Comparison of ENCODE assay signal across 8 cellular contexts in genomic region chr1:33181906-33182305, GRCh38. TPM values are rescaled to one million over a fixed set of nuclear protein-coding genes. Genes with fewer than 3 reads are reported as not detected.
DNase-seq lines count a peak whose midpoint lies in the region; ATAC-seq and TF ChIP-seq lines count a peak whose summit lies in the region.

TRIM62 (minus strand) TSS chr1:33182043; CDS start chr1:33181432, 611 bp downstream.

- DNase-seq in DMS114 treated with DMSO at 0.1 percent for 48 hours (lab: John Stamatoyannopoulos, UW; ENCODE audit: unreplicated experiment): peak; percentile 35
- DNase-seq in HCT116 (ENCODE audit: low read depth, low spot score): peak; percentile 63
- peak; percentile 88 to 92 (median 91) for DNase-seq in NCI-H1417 (lab: John Stamatoyannopoulos, UW)
- peak; percentile 47 for DNase-seq in amniotic stem cell (lab: John Stamatoyannopoulos, UW)
- peak; percentile 93 for DNase-seq in left ventricle myocardium superior
- peak; percentile 90 to 93 for DNase-seq in psoas muscle

- no TSS peak for BruUV-seq in HCT116 (replicated peaks; lab: Mats Ljungman, UMichigan)

- no peaks in the 10 kb centered on the region for H3K9me3 ChIP-seq in HCT116 (ENCODE audit: control insufficient read depth in 1 of 2, insufficient read depth in 1 of 2, low read depth in 1 of 2, low read length in 2 of 2)
- H3K9me3 ChIP-seq in psoas muscle: no peaks in the 10 kb centered on the region

- TF ChIP-seq POLR2A in HCT116 (IDR thresholded peaks at IDR 0.05; ENCODE audit: borderline replicate concordance, extremely low read depth, insufficient read depth, insufficient read length): no peak

- POLR2A ChIA-PET in HCT116 (lab: Charles Lee): interaction anchor here (0.8 to 1.3 kb wide), 4 partner anchors 9 to 217 kb away, joined by 3 to 6 read pairs (median 3); partner anchors contain the start of genes A3GALT2 and RNF19B

- H2AFZ ChIP-seq in HCT116 (ENCODE audit: low read depth, low read length, poor library complexity, severe bottlenecking): peak within 1 kb of the TSS; percentile 88

- ATAC-seq in HCT116 (peak; percentile 62), left ventricle myocardium superior (peak; percentile 93), psoas muscle (peak; percentile 84 to 94 (median 87))

- H3K36me3 ChIP-seq in HCT116 (ENCODE audit: control insufficient read depth in 1 of 2, insufficient read depth in 2 of 2, low read length in 2 of 2): no peaks in the 10 kb centered on the region
- no peaks in the 10 kb centered on the region for H3K36me3 ChIP-seq in psoas muscle (ENCODE audit: insufficient read depth in 1 of 2, low read depth in 1 of 2)
- H3K36me3 ChIP-seq in urinary bladder (ENCODE audit: insufficient read depth): no peaks in the 10 kb centered on the region

- peak within 1 kb of the TSS; percentile 28; the same call in 1 of the 2 replicates for H3K27ac ChIP-seq in HCT116 (ENCODE audit: low read depth, low read length)
- H3K27ac ChIP-seq in psoas muscle: peak within 1 kb of the TSS; percentile 84
- H3K27ac ChIP-seq in urinary bladder (ENCODE audit: low read depth): peak within 1 kb of the TSS; percentile 39

- H3K27me3 ChIP-seq in HCT116 (ENCODE audit: insufficient read depth, low read length) (no peaks in the 10 kb centered on the region), psoas muscle (ENCODE audit: insufficient read depth in 3 of 3, low read length in 2 of 3) (no peaks in the 10 kb centered on the region)

- 0% methylated on average over 10 to 35 of the region's 35 CpGs for WGBS in psoas muscle, 3 donors
- under 1% methylated on average over 35 of the region's 35 CpGs for WGBS in urinary bladder

- intact Hi-C loops in HCT116 (cut with micrococcal nuclease): no loop called here
- intact Hi-C loops in left ventricle myocardium superior (cut with micrococcal nuclease): no loop called here
- intact Hi-C loops in psoas muscle (cut with DNase I): loop anchor here in 1 of 2 donors (5.0 kb wide), 2 partner anchors 75 to 170 kb away; partner anchors contain the start of gene ZNF362

- H3K9me3 Mint-ChIP-seq in T-helper 1 cell treated with Interleukin-12 subunit alpha and Interleukin-12 subunit beta and Interleukin-4 antibody, amounts not matched to agents 30 μg/mL and 1 μg/mL, for 36 hours: no peaks in the 10 kb centered on the region

- H4K20me1 ChIP-seq in HCT116 (ENCODE audit: insufficient read depth): no peaks in the 10 kb centered on the region

- H3K4me1 ChIP-seq in HCT116 (ENCODE audit: control insufficient read depth in 1 of 2, insufficient read depth in 2 of 2, low read length in 2 of 2) (peaks cover 7 to 25% of the 10 kb centered on the region in 2 experiments; a peak in 3 of 4 replicates), psoas muscle (peaks cover 15% of the 10 kb centered on the region), urinary bladder (ENCODE audit: insufficient read depth) (no peaks in the 10 kb centered on the region)

- peak within 1 kb of the TSS; percentile 100 for H3K4me2 ChIP-seq in HCT116 (ENCODE audit: low read length)

- H3K4me3 ChIP-seq in HCT116 (replicated peaks in 1 of 2; ENCODE audit: low read depth in 1 of 2, low read length in 2 of 2) (peak within 1 kb of the TSS; percentile 68 to 80), psoas muscle (peak within 1 kb of the TSS; percentile 88), urinary bladder (ENCODE audit: low read depth, low read length) (peak within 1 kb of the TSS; percentile 85)

- H3K9me2 ChIP-seq in HCT116 (ENCODE audit: insufficient read depth): 0 out of 2 replicates have a peak, but pooled peaks cover 5% of the 10 kb centered on the region

- peaks cover 30% of the 10 kb centered on the region for H3K27me3 Mint-ChIP-seq in T-helper 1 cell treated with Interleukin-12 subunit alpha and Interleukin-12 subunit beta and Interleukin-4 antibody, amounts not matched to agents 30 μg/mL and 1 μg/mL, for 36 hours (ENCODE audit: low read depth)

- H3K27ac Mint-ChIP-seq in T-helper 1 cell treated with Interleukin-12 subunit alpha and Interleukin-12 subunit beta and Interleukin-4 antibody, amounts not matched to agents 30 μg/mL and 1 μg/mL, for 36 hours: peak within 1 kb of the TSS; percentile 82

- TF ChIP-seq CTCF in HCT116 (IDR thresholded peaks at IDR 0.05 in 2 of 3, conservative IDR thresholded peaks at IDR 0.05 in 1 of 3; ENCODE audit: borderline replicate concordance in 1 of 3, insufficient read depth in 1 of 3, low read depth in 2 of 3, low read length in 2 of 3): no peak
- TF ChIP-seq CTCF in psoas muscle (IDR thresholded peaks at IDR 0.05): no peak

- peak within 1 kb of the TSS; percentile 61 for H3K9ac ChIP-seq in HCT116 (ENCODE audit: low read length)

- H3K36me3 Mint-ChIP-seq in T-helper 1 cell treated with Interleukin-12 subunit alpha and Interleukin-12 subunit beta and Interleukin-4 antibody, amounts not matched to agents 30 μg/mL and 1 μg/mL, for 36 hours (ENCODE audit: low read depth): peaks cover 1% of the 10 kb centered on the region

- peak within 1 kb of the TSS; percentile 90 for H3K4me3 Mint-ChIP-seq in T-helper 1 cell treated with Interleukin-12 subunit alpha and Interleukin-12 subunit beta and Interleukin-4 antibody, amounts not matched to agents 30 μg/mL and 1 μg/mL, for 36 hours

- no peaks in the 10 kb centered on the region for H3K79me2 ChIP-seq in HCT116 (ENCODE audit: insufficient read depth, low read length)

- CTCF ChIA-PET in HCT116 (lab: Charles Lee): interaction anchor here (0.8 to 1.6 kb wide), 6 partner anchors 11 to 290 kb away, joined by 3 to 5 read pairs (median 3); no protein-coding TSS in a partner anchor

- RAD21 ChIA-PET in HCT116 (lab: Charles Lee; ENCODE audit: low non-redundant PET in 1 of 2, low total read pairs in 2 of 2, uncharacterized antibody in 2 of 2, unreplicated experiment in 2 of 2): interaction anchor here in 1 of 2 experiments (0.6 kb wide), 2 partner anchors 448 to 827 kb away, joined by 4 to 7 read pairs; no protein-coding TSS in a partner anchor

- TF ChIP-seq RAD21 in HCT116 (IDR thresholded peaks at IDR 0.05; ENCODE audit: low read depth): no peak

- H3K4me1 Mint-ChIP-seq in T-helper 1 cell treated with Interleukin-12 subunit alpha and Interleukin-12 subunit beta and Interleukin-4 antibody, amounts not matched to agents 30 μg/mL and 1 μg/mL, for 36 hours (ENCODE audit: low read depth): peaks cover 14% of the 10 kb centered on the region

TF ChIP-seq in HCT116, 20 proteins besides CTCF, POLR2A, EP300 and RAD21:
- TF ChIP-seq ATF3 (IDR thresholded peaks at IDR 0.05): no peak
- TF ChIP-seq MAX (IDR thresholded peaks at IDR 0.05): no peak
- peak; percentile 63 for TF ChIP-seq SP1 (IDR thresholded peaks at IDR 0.05; ENCODE audit: low read depth)
- no peak for TF ChIP-seq JUND (IDR thresholded peaks at IDR 0.05)
- TF ChIP-seq YY1 (IDR thresholded peaks at IDR 0.05; ENCODE audit: extremely low read depth, insufficient replicate concordance, low read depth, low read length): peak; percentile 12
- peak; percentile 66 for TF ChIP-seq POLR2AphosphoS5 (IDR thresholded peaks at IDR 0.05; ENCODE audit: low read depth, low read length)
- peak; percentile 93 for TF ChIP-seq EGR1 (IDR thresholded peaks at IDR 0.05; ENCODE audit: low read depth)
- no peak; the same call in 1 of the 2 replicates for TF ChIP-seq ELF1 (IDR thresholded peaks at IDR 0.05; ENCODE audit: borderline replicate concordance, low read depth)

RNA-seq across cellular contexts. Expression of gene TRIM62, which starts in this region (rescaled TPM):
- total RNA-seq in HCT116 (2021; ENCODE audit: unreplicated experiment) (6.5 TPM), left ventricle myocardium superior (2.0 TPM), psoas muscle (10 to 100 TPM in 2 of 4 donors, 1 to 10 TPM in 2; 4.3 to 14.2 (median 9.4) TPM), urinary bladder (4.1 TPM)
- polyA plus RNA-seq in HCT116 (2012): 4.0 and 4.1 TPM in 2 replicates
- polyA plus RNA-seq in psoas muscle (1 to 10 TPM; 4.0 to 6.9 (median 4.4) TPM), urinary bladder (7.6 TPM)

Comparison
In these comparisons a context has a peak if more than half of its experiments do, and no peak if none do; other contexts are left out.
1. Peak in every context shown above with its lines: DNase-seq, ATAC-seq, H3K4me3 ChIP-seq and H3K27ac ChIP-seq.
2. DNase-seq: peak in every context shown above with its lines; median percentile 93 in left ventricle myocardium superior; 92 in psoas muscle; 91 in NCI-H1417; 63 in HCT116; 47 in amniotic stem cell; 35 in DMS114 treated with DMSO at 0.1 percent for 48 hours.
3. H3K27ac ChIP-seq: peak in every context shown above with its lines; median percentile 84 in psoas muscle; 39 in urinary bladder; 28 in HCT116.